8 cellular contexts compared by ENCODE assay signal in the genomic region with DNA sequence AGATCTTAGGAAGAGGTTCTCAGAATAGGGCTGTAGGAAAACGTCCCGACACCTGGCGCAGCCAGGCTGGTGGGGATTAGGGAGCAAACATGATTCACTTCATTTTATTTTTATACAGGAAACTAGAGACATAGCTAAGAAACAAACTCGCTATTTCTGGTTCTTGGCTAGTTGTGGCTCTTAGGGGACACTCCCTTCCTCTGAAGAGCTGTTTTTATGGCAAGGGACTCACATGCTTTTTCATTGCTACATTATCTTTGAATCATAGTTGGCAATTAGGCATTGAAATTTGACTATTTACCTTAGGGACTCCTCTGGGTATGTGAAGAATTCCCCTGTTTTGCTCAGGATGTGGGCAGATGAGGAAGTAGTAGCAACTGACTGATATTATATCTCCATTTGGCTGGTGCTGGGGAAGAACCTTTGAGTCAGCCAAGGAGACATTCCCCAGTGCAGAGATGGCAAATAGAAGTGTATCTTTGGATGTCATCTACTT.
DNase-seq lines count a peak whose midpoint lies in the region; ATAC-seq and TF ChIP-seq lines count a peak whose summit lies in the region.

No MANE protein-coding gene starts in this region.

- H3K36me3 Mint-ChIP-seq in T-helper 2 cell treated with Interferon-gamma antibody and Interleukin-4, amounts not matched to agents 5 μg/mL and 100 μg/mL, for 36 hours (ENCODE audit: low read depth) = peaks cover 28% of the 10 kb centered on the region

- H3K4me3 ChIP-seq in heart right ventricle = no peak overlapping the region
- H3K4me3 ChIP-seq in H7 (ENCODE audit: insufficient read depth, low read depth, low read length) = no peak overlapping the region

- peak; percentile 49 for ATAC-seq in HG03060 (IDR thresholded peaks at IDR 0.05; ENCODE audit: low read depth, unreplicated experiment)
- peak in 7 of 8 donors; percentile 15 to 79 (median 35) for ATAC-seq in heart right ventricle

- no peaks in the 10 kb centered on the region for H3K27me3 Mint-ChIP-seq in T-helper 2 cell treated with Interferon-gamma antibody and Interleukin-4, amounts not matched to agents 5 μg/mL and 100 μg/mL, for 36 hours (ENCODE audit: low read depth)

- peak overlapping the region in 6 of 10 donors; percentile 2 to 46 (median 30) for H3K27ac ChIP-seq in heart right ventricle

- intact Hi-C loops in heart right ventricle (cut with DNase I) = loop anchor here in 7 of 10 donors (10.0 kb wide), 5 partner anchors 174 to 316 kb away; partner anchors contain the start of genes RBPJ (in 4 of the 7) and SMIM20 (in 1 of the 7)

- peaks cover 0 to 28% (median 13%) of the 10 kb centered on the region in 11 donors for H3K9me3 ChIP-seq in heart right ventricle

- no peak for TF ChIP-seq CTCF in heart right ventricle (IDR thresholded peaks at IDR 0.05)

- peak overlapping the region; percentile 88 for H3K27ac Mint-ChIP-seq in T-helper 2 cell treated with Interferon-gamma antibody and Interleukin-4, amounts not matched to agents 5 μg/mL and 100 μg/mL, for 36 hours

- H3K27me3 ChIP-seq in heart right ventricle (peaks cover 0 to 4% (median 0%) of the 10 kb centered on the region in 7 donors), H7 (ENCODE audit: control insufficient read depth, insufficient read depth, low read length) (no peaks in the 10 kb centered on the region)

- H3K4me1 ChIP-seq in heart right ventricle = peaks cover 0 to 25% (median 6%) of the 10 kb centered on the region in 9 donors

- 32 to 49% methylated on average over 4 of the region's 4 CpGs for WGBS in heart right ventricle, 2 donors

- peaks cover 30% of the 10 kb centered on the region for H3K9me3 Mint-ChIP-seq in T-helper 2 cell treated with Interferon-gamma antibody and Interleukin-4, amounts not matched to agents 5 μg/mL and 100 μg/mL, for 36 hours

- peaks cover 59% of the 10 kb centered on the region for H3K4me1 Mint-ChIP-seq in T-helper 2 cell treated with Interferon-gamma antibody and Interleukin-4, amounts not matched to agents 5 μg/mL and 100 μg/mL, for 36 hours (ENCODE audit: low read depth)

- peak; percentile 19 for DNase-seq in stimulated activated naive CD4-positive, alpha-beta T cell treated with Interleukin-2 at 50 U/mL for 16 hours (lab: John Stamatoyannopoulos, UW)
- DNase-seq in stimulated activated naive CD4-positive, alpha-beta T cell (lab: John Stamatoyannopoulos, UW) = no peak
- peak; percentile 72 for DNase-seq in T-helper 2 cell treated with Interferon-gamma antibody and Interleukin-4, amounts not matched to agents 5 μg/mL and 100 μg/mL, for 36 hours (ENCODE audit: low spot score)
- DNase-seq in heart right ventricle (no peak), DMS 273 treated with DMSO at 0.1 percent for 48 hours (lab: John Stamatoyannopoulos, UW) (no peak), cortex of kidney (lab: John Stamatoyannopoulos, UW) (no peak), H7 (no peak)

- H3K4me3 Mint-ChIP-seq in T-helper 2 cell treated with Interferon-gamma antibody and Interleukin-4, amounts not matched to agents 5 μg/mL and 100 μg/mL, for 36 hours = peak overlapping the region; percentile 59

- H3K36me3 ChIP-seq in heart right ventricle = no peaks in the 10 kb centered on the region
- H3K36me3 ChIP-seq in H7 (replicated peaks; ENCODE audit: control insufficient read depth, insufficient read depth, low read length) = no peaks in the 10 kb centered on the region

Comparison
In these comparisons a context has a peak if more than half of its experiments do, and no peak if none do; other contexts are left out.
1. DNase-seq: peak in stimulated activated naive CD4-positive, alpha-beta T cell treated with Interleukin-2 at 50 U/mL for 16 hours (single experiment) and T-helper 2 cell treated with Interferon-gamma antibody and Interleukin-4, amounts not matched to agents 5 μg/mL and 100 μg/mL, for 36 hours (single experiment); none in stimulated activated naive CD4-positive, alpha-beta T cell (0 of 6), heart right ventricle (0 of 2), DMS 273 treated with DMSO at 0.1 percent for 48 hours (single experiment), cortex of kidney (single experiment) and H7 (single experiment).